ENCODE assay signal across 22 cellular contexts in genomic region chr6:166393535-166393823, GRCh38.
"Had no signal": no experiment of that assay in that cellular context is flagged by ENCODE, and none has a peak within 500 bp of the region (broad histone marks: within the 10 kb centered on the region; RNA-seq: fewer than 3 reads in every experiment).

No MANE protein-coding gene starts in this region.

- H3K9me3 Mint-ChIP-seq: nephron progenitor cell; stimulated activated memory B cell treated with anti-CD40 and anti-IgM and Interleukin-4, amounts not matched to agents 10 μg/mL and 1 μg/mL and 100 μg/mL, for 72 hours had no signal

- H3K36me3 Mint-ChIP-seq: stimulated activated memory B cell treated with anti-CD40 and anti-IgM and Interleukin-4, amounts not matched to agents 10 μg/mL and 1 μg/mL and 100 μg/mL, for 72 hours had no signal

- H3K4me1 Mint-ChIP-seq: nephron progenitor cell; stimulated activated memory B cell treated with anti-CD40 and anti-IgM and Interleukin-4, amounts not matched to agents 10 μg/mL and 1 μg/mL and 100 μg/mL, for 72 hours had no signal

- H3K4me3 Mint-ChIP-seq: naive thymus-derived CD4-positive, alpha-beta T cell; nephron progenitor cell; stimulated activated memory B cell treated with anti-CD40 and anti-IgM and Interleukin-4, amounts not matched to agents 10 μg/mL and 1 μg/mL and 100 μg/mL, for 72 hours had no signal

- H3K4me1 ChIP-seq: colonic mucosa, esophagus squamous epithelium, heart left ventricle, spleen, stomach, transverse colon had no signal

- H3K9me3 ChIP-seq: colonic mucosa, esophagus squamous epithelium, heart left ventricle, psoas muscle, thoracic aorta, transverse colon had no signal

- H3K27ac Mint-ChIP-seq: naive thymus-derived CD4-positive, alpha-beta T cell; nephron progenitor cell; stimulated activated memory B cell treated with anti-CD40 and anti-IgM and Interleukin-4, amounts not matched to agents 10 μg/mL and 1 μg/mL and 100 μg/mL, for 72 hours had no signal

- H3K4me3 ChIP-seq: colonic mucosa, esophagus squamous epithelium, heart left ventricle, psoas muscle, spleen, stomach, thoracic aorta, transverse colon had no signal

- ATAC-seq: heart left ventricle; naive thymus-derived CD4-positive, alpha-beta T cell; psoas muscle; sciatic nerve; stimulated activated memory B cell treated with anti-CD40 and anti-IgM and Interleukin-4, amounts not matched to agents 10 μg/mL and 1 μg/mL and 100 μg/mL, for 72 hours had no signal

- H3K27ac ChIP-seq: colonic mucosa, esophagus squamous epithelium, heart left ventricle, spleen, stomach, thoracic aorta, transverse colon had no signal

- H3K27me3 ChIP-seq: colonic mucosa had no signal

- DNase-seq: colonic mucosa; dermis blood vessel endothelial cell; esophagus squamous epithelium; foreskin fibroblast; heart left ventricle; hippocampal formation; kidney glomerular epithelial cell; mammary epithelial cell; naive thymus-derived CD4-positive, alpha-beta T cell; nephron progenitor cell; psoas muscle; retina; spleen; stimulated activated CD4-positive, alpha-beta T cell treated with anti-CD3 and anti-CD28 coated beads, Interleukin-15, amount 100 ng/mL, for 24 hours; stimulated activated CD4-positive, alpha-beta T cell treated with anti-CD3 and anti-CD28 coated beads, Interleukin-1b, Interleukin-23, amount 100 ng/mL, for 48 hours; stimulated activated CD4-positive, alpha-beta T cell treated with anti-CD3 and anti-CD28 coated beads, Interleukin-4, amount 100 ng/mL, for 24 hours; stomach; substantia nigra; transverse colon had no signal

- H3K36me3 ChIP-seq: colonic mucosa, esophagus squamous epithelium, heart left ventricle, spleen, stomach, thoracic aorta, transverse colon had no signal
